Comparison of ENCODE assay signal across 29 cellular contexts in genomic region chr16:58324792-58325191, GRCh38. TPM values are rescaled to one million over a fixed set of nuclear protein-coding genes. Genes with fewer than 3 reads are reported as not detected.
"Had no signal": no experiment of that assay in that cellular context is flagged by ENCODE, and none has a peak within 500 bp of the region (broad histone marks: within the 10 kb centered on the region; RNA-seq: fewer than 3 reads in every experiment).

No MANE protein-coding gene starts in this region.

- H3K4me3 Mint-ChIP-seq: activated CD4-positive, alpha-beta memory T cell treated with anti-CD3 and anti-CD28 coated beads, Interleukin-2, amount 10 ng/mL, durations not matched to agents 7 days and 5 days had no signal

- H3K27ac ChIP-seq: colonic mucosa, KMS-11, VCaP had no signal

- H3K27ac Mint-ChIP-seq: activated CD4-positive, alpha-beta memory T cell treated with anti-CD3 and anti-CD28 coated beads, Interleukin-2, amount 10 ng/mL, durations not matched to agents 7 days and 5 days; activated naive CD4-positive, alpha-beta T cell treated with anti-CD3 and anti-CD28 coated beads, Interleukin-2, amount 50 U/mL, for 72 hours had no signal

- DNase-seq: activated CD4-positive, alpha-beta memory T cell treated with anti-CD3 and anti-CD28 coated beads, Interleukin-2, amount 10 ng/mL, durations not matched to agents 7 days and 5 days; activated CD4-positive, alpha-beta T cell treated with anti-CD3 and anti-CD28 coated beads, Interleukin-2, amount 50 U/mL, for 1 hour; activated CD4-positive, CD25-positive, alpha-beta regulatory T cell; activated CD8-positive, alpha-beta memory T cell treated with anti-CD3 and anti-CD28 coated beads, Interleukin-2, amount 50 U/mL, for 4 hours; activated T-cell treated with anti-CD3 and anti-CD28 coated beads, Interleukin-2, amount 50 U/mL, for 1 hour; anterior cingulate cortex; cerebellar nuclear complex; colonic mucosa; MG63; MV-4-11; NCI-H1092 treated with DMSO at 0.1 percent for 48 hours; NCI-H1417 treated with DMSO at 0.1 percent for 48 hours; NCI-H1694; NCI-H2029; NCI-H2107; NCI-H446 treated with DMSO at 0.1 percent for 48 hours; NCI-H524 treated with DMSO at 0.1 percent for 48 hours; NK-92 treated with Interleukin-12 subunit alpha and Interleukin-12 subunit beta, amount 100 ng/mL, for 24 hours; OCI-M1; RPMI8226; SK-N-SH; T-helper 1 cell had no signal

- H3K4me3 ChIP-seq: colonic mucosa, MG63 had no signal

- H3K9me3 Mint-ChIP-seq: activated CD4-positive, alpha-beta memory T cell treated with anti-CD3 and anti-CD28 coated beads, Interleukin-2, amount 10 ng/mL, durations not matched to agents 7 days and 5 days; activated naive CD4-positive, alpha-beta T cell treated with anti-CD3 and anti-CD28 coated beads, Interleukin-2, amount 50 U/mL, for 72 hours had no signal

- H3K4me1 Mint-ChIP-seq: activated CD4-positive, alpha-beta memory T cell treated with anti-CD3 and anti-CD28 coated beads, Interleukin-2, amount 10 ng/mL, durations not matched to agents 7 days and 5 days had no signal

- H3K9me3 ChIP-seq: colonic mucosa, MG63, SK-N-SH had no signal

- H3K27me3 ChIP-seq: colonic mucosa had no signal

- H3K36me3 ChIP-seq: colonic mucosa, MG63 had no signal

- ATAC-seq: activated naive CD4-positive, alpha-beta T cell treated with anti-CD3 and anti-CD28 coated beads, Interleukin-2, amount 50 U/mL, for 72 hours; Panc1; Right ventricle myocardium inferior had no signal

- H3K4me1 ChIP-seq: colonic mucosa had no signal

- H3K36me3 Mint-ChIP-seq: activated naive CD4-positive, alpha-beta T cell treated with anti-CD3 and anti-CD28 coated beads, Interleukin-2, amount 50 U/mL, for 72 hours had no signal

RNA-seq across cellular contexts. Expression of gene PRSS54, which starts 30.0 kb away (rescaled TPM):
- total RNA-seq: activated CD4-positive, alpha-beta memory T cell treated with anti-CD3 and anti-CD28 coated beads, Interleukin-2, amount 10 ng/mL, durations not matched to agents 7 days and 5 days; activated naive CD4-positive, alpha-beta T cell treated with anti-CD3 and anti-CD28 coated beads, Interleukin-2, amount 50 U/mL, for 72 hours; cardiac septum; colonic mucosa; Right ventricle myocardium inferior; T-helper 2 cell treated with Interferon-gamma antibody and Interleukin-4, amounts not matched to agents 100 ng/mL and 5 ng/mL, for 36 hours had no signal
- polyA plus RNA-seq: SK-N-SH had no signal
